ENCODE assay signal across 1 cellular context in genomic region chr3:119700269-119700919, GRCh38.
TF ChIP-seq lines count a peak whose summit lies in the region.

No MANE protein-coding gene starts in this region.

TF ChIP-seq in IMR-90, 13 proteins besides CTCF, POLR2A, EP300 and RAD21 (continued from another document):
- TF ChIP-seq MAFK (IDR thresholded peaks at IDR 0.05; ENCODE audit: low read depth, low read length) (no peak), CHD1 (IDR thresholded peaks at IDR 0.05; ENCODE audit: low read depth, low read length) (no peak), USF2 (IDR thresholded peaks at IDR 0.05; ENCODE audit: low read depth, low read length) (no peak), SMC3 (IDR thresholded peaks at IDR 0.05; ENCODE audit: low read depth, low read length) (no peak)
